ENCODE assay signal across 21 cellular contexts in the genomic region with DNA sequence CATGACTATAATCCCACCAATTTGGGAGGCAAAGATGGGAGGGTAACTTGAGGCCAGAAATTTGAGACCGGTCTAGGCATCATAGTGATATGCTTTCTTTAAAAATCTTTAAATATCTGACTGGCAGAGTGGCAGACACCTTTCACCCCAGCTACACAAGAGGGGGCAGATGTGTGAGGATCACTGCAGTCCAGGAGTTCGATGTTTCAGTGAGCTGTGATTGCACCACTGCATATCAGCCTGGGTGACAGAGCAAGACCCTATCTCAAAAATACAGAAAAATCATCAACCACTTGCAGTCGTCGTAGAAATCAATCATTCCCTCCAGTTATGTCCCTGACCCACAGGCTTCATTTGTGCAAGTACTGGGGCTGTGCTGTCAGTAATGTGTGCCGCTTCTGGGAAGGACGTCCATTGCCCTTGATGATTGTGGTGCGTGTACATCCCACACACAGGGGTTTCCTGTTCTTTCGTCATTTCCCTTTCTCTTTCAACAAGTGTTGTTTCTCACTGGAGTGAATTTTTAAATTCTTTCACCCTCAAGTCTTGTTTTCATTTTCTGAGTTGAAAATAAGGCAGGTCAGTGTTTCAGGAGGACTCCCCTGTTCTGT. TPM values are rescaled to one million over a fixed set of nuclear protein-coding genes. Genes with fewer than 3 reads are reported as not detected.
DNase-seq lines count a peak whose midpoint lies in the region; ATAC-seq, FAIRE-seq and TF ChIP-seq lines count a peak whose summit lies in the region.
"Had no signal": no experiment of that assay in that cellular context is flagged by ENCODE, and none has a peak within 500 bp of the region (broad histone marks: within the 10 kb centered on the region; RNA-seq: fewer than 3 reads in every experiment).

No MANE protein-coding gene starts in this region.

- no peak overlapping the region for H3K4me3 Mint-ChIP-seq in activated naive CD8-positive, alpha-beta T cell treated with anti-CD3 and anti-CD28 coated beads for 36 hours

- no peak overlapping the region for H3K27ac ChIP-seq in A549
- H3K27ac ChIP-seq: body of pancreas, heart right ventricle, upper lobe of left lung had no signal

- no peak for DNase-seq in A549 (ENCODE audit: low read depth in 1 of 2, low spot score in 1 of 2)
- peak; percentile 61 for DNase-seq in GM12864 (ENCODE audit: low read depth)
- DNase-seq in activated CD4-positive, alpha-beta T cell treated with anti-CD3 and anti-CD28 coated beads for 48 hours, result peak; percentile 51
- DNase-seq in activated naive CD8-positive, alpha-beta T cell treated with anti-CD3 and anti-CD28 coated beads for 36 hours, result peak; percentile 20
- no peak for DNase-seq in NCI-H2029 treated with DMSO at 0.1 percent for 48 hours (lab: John Stamatoyannopoulos, UW)
- DNase-seq in NCI-H1436 treated with DMSO at 0.1 percent for 48 hours (lab: John Stamatoyannopoulos, UW), result no peak
- DNase-seq in mucosa of descending colon, result no peak
- no peak for DNase-seq in SIG-M5 treated with dmso at 0.1 percent for 504 hours (lab: John Stamatoyannopoulos, UW; ENCODE audit: unreplicated experiment)
- DNase-seq: body of pancreas, dermis blood vessel endothelial cell, H7, heart right ventricle, IMR-90, mesenchymal stem cell, NCI-H1417, NCI-H226, retina, SIG-M5, upper lobe of left lung had no signal

- intact Hi-C loops in mucosa of descending colon (cut with DNase I, micrococcal nuclease), result no loop called here

- H3K9me3 ChIP-seq in A549, result no peaks in the 10 kb centered on the region
- H3K9me3 ChIP-seq in mucosa of descending colon, result no peaks in the 10 kb centered on the region
- H3K9me3 ChIP-seq: body of pancreas, heart right ventricle, upper lobe of left lung had no signal

- POLR2A ChIA-PET in A549 (lab: Yijun Ruan, JAX), result no interaction called here

- TF ChIP-seq EP300 in A549 (IDR thresholded peaks at IDR 0.05), result no peak

- no peak for TF ChIP-seq RAD21 in A549 (conservative IDR thresholded peaks at IDR 0.05 in 1 of 2, IDR thresholded peaks at IDR 0.05 in 1 of 2)

- H3K27ac Mint-ChIP-seq in activated naive CD8-positive, alpha-beta T cell treated with anti-CD3 and anti-CD28 coated beads for 36 hours, result peak overlapping the region; percentile 54

- H3K4me1 Mint-ChIP-seq in activated naive CD8-positive, alpha-beta T cell treated with anti-CD3 and anti-CD28 coated beads for 36 hours, result peaks cover 21% of the 10 kb centered on the region

- TF ChIP-seq POLR2A in A549 (IDR thresholded peaks at IDR 0.05; ENCODE audit: low read length), result no peak

- peak in 1 of 2 experiments; percentile 15; a peak in 1 of 6 replicates for ATAC-seq in A549
- no peak for ATAC-seq in mucosa of descending colon
- ATAC-seq: body of pancreas, esophagus mucosa, heart right ventricle had no signal

- H3K4me1 ChIP-seq in A549 (no peaks in the 10 kb centered on the region), mucosa of descending colon (ENCODE audit: low read depth) (no peaks in the 10 kb centered on the region)
- H3K4me1 ChIP-seq: body of pancreas, heart right ventricle, upper lobe of left lung had no signal

- H3K4me2 ChIP-seq in A549, result no peak overlapping the region

- H3K36me3 Mint-ChIP-seq in activated naive CD8-positive, alpha-beta T cell treated with anti-CD3 and anti-CD28 coated beads for 36 hours, result peaks cover 2% of the 10 kb centered on the region

- H3K36me3 ChIP-seq in mucosa of descending colon (ENCODE audit: low read depth), result no peaks in the 10 kb centered on the region
- H3K36me3 ChIP-seq: heart right ventricle, upper lobe of left lung had no signal

- peak; percentile 54 for FAIRE-seq in A549 (lab: Jason Lieb, UNC)
- FAIRE-seq: keratinocyte had no signal

- peaks cover 6% of the 10 kb centered on the region for H3K27me3 Mint-ChIP-seq in activated naive CD8-positive, alpha-beta T cell treated with anti-CD3 and anti-CD28 coated beads for 36 hours

- no peaks in the 10 kb centered on the region for H3K9me3 Mint-ChIP-seq in activated naive CD8-positive, alpha-beta T cell treated with anti-CD3 and anti-CD28 coated beads for 36 hours

- TF ChIP-seq CTCF in A549 (IDR thresholded peaks at IDR 0.05) (no peak), GM12864 (IDR thresholded peaks at IDR 0.05; ENCODE audit: low read depth, low read length, missing control alignments) (no peak), mucosa of descending colon (IDR thresholded peaks at IDR 0.05) (no peak)

- 55% methylated on average over 8 of the region's 8 CpGs for WGBS in A549 (ENCODE audit: missing lambda C conversion rate)

- no peak overlapping the region for H3K4me3 ChIP-seq in A549
- H3K4me3 ChIP-seq in GM12864 (ENCODE audit: low read depth, low read length), result no peak overlapping the region
- H3K4me3 ChIP-seq in mucosa of descending colon, result no peak overlapping the region
- H3K4me3 ChIP-seq: body of pancreas, heart right ventricle, upper lobe of left lung had no signal

- CTCF ChIA-PET in A549 (lab: Yijun Ruan, JAX), result no interaction called here

TF ChIP-seq in A549, 52 proteins besides CTCF, POLR2A, EP300 and RAD21:
- TF ChIP-seq GATA3 (IDR thresholded peaks at IDR 0.05; ENCODE audit: borderline replicate concordance) (no peak), JUNB (IDR thresholded peaks at IDR 0.05) (no peak), HEYL (CRISPR knock-in tag; IDR thresholded peaks at IDR 0.05) (no peak), SREBF2 (IDR thresholded peaks at IDR 0.05) (no peak), CBX8 (IDR thresholded peaks at IDR 0.05) (no peak), KDM5A (IDR thresholded peaks at IDR 0.05) (no peak), MYC (IDR thresholded peaks at IDR 0.05; ENCODE audit: borderline replicate concordance, low read length) (no peak), ZC3H11A (IDR thresholded peaks at IDR 0.05) (no peak), ZFP36 (IDR thresholded peaks at IDR 0.05; ENCODE audit: borderline replicate concordance, partially characterized antibody) (no peak)
- TF ChIP-seq, protein P1, sequence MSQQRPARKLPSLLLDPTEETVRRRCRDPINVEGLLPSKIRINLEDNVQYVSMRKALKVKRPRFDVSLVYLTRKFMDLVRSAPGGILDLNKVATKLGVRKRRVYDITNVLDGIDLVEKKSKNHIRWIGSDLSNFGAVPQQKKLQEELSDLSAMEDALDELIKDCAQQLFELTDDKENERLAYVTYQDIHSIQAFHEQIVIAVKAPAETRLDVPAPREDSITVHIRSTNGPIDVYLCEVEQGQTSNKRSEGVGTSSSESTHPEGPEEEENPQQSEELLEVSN (IDR thresholded peaks at IDR 0.05; ENCODE audit: borderline replicate concordance, low read depth), result no peak
- TF ChIP-seq, protein P2, sequence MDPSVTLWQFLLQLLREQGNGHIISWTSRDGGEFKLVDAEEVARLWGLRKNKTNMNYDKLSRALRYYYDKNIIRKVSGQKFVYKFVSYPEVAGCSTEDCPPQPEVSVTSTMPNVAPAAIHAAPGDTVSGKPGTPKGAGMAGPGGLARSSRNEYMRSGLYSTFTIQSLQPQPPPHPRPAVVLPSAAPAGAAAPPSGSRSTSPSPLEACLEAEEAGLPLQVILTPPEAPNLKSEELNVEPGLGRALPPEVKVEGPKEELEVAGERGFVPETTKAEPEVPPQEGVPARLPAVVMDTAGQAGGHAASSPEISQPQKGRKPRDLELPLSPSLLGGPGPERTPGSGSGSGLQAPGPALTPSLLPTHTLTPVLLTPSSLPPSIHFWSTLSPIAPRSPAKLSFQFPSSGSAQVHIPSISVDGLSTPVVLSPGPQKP (IDR thresholded peaks at IDR 0.05; ENCODE audit: low read depth, low read length), result no peak

RNA-seq across cellular contexts. Expression of a gene that starts 1.4 kb away (rescaled TPM):
- polyA plus RNA-seq in A549 (2011; rRNA removed) (not detected in 2 replicates), A549 (2017; fragmentation: RNase III; extraction: RNeasy Plus Mini Kit Qiagen cat#74134 plus additional on column Dnase treatment) (not detected in 3 replicates)
- not detected in 2 replicates for polyA plus RNA-seq in A549 (2012; cell fraction: cytosol; rRNA removed)
- not detected in 2 replicates for polyA plus RNA-seq in A549 (2012; cell fraction: nucleus; rRNA removed)
- polyA minus RNA-seq in A549 (2011; rRNA and poly(A)+ RNA removed), result not detected in 2 replicates
- total RNA-seq in activated naive CD8-positive, alpha-beta T cell treated with anti-CD3 and anti-CD28 coated beads for 36 hours, result under 1 TPM; 0.39 to 0.70 TPM
- total RNA-seq in mucosa of descending colon, result not detected
- total RNA-seq: body of pancreas, dermis blood vessel endothelial cell, esophagus mucosa, H7, heart right ventricle, IMR-90, upper lobe of left lung had no signal
- polyA plus RNA-seq: heart right ventricle, IMR-90, keratinocyte had no signal

RNA-seq across cellular contexts. Expression of a gene that starts 32.1 kb away (rescaled TPM):
- polyA plus RNA-seq in A549 (2011; rRNA removed) (not detected in 2 replicates), A549 (2017; fragmentation: RNase III; extraction: RNeasy Plus Mini Kit Qiagen cat#74134 plus additional on column Dnase treatment) (not detected in 3 replicates)
- polyA plus RNA-seq in A549 (2012; cell fraction: cytosol; rRNA removed), result not detected in 2 replicates
- polyA plus RNA-seq in A549 (2012; cell fraction: nucleus; rRNA removed), result not detected in 2 replicates
- not detected in 2 replicates for polyA minus RNA-seq in A549 (2011; rRNA and poly(A)+ RNA removed)
- not detected for total RNA-seq in activated naive CD8-positive, alpha-beta T cell treated with anti-CD3 and anti-CD28 coated beads for 36 hours
- total RNA-seq in mucosa of descending colon, result 1 to 10 TPM in 1 of 3 donors, not detected in 2; 1.2 TPM
- total RNA-seq: body of pancreas, dermis blood vessel endothelial cell, esophagus mucosa, H7, IMR-90, upper lobe of left lung had no signal
- polyA plus RNA-seq: heart right ventricle, IMR-90, keratinocyte had no signal

RNA-seq across cellular contexts. Expression of a gene that starts 50.0 kb away (rescaled TPM):
- polyA plus RNA-seq in A549 (2011; rRNA removed), result not detected in 2 replicates
- polyA plus RNA-seq in A549 (2012; cell fraction: cytosol; rRNA removed), result not detected in 2 replicates
- not detected in 2 replicates for polyA plus RNA-seq in A549 (2012; cell fraction: nucleus; rRNA removed)
- polyA plus RNA-seq in A549 (2017; fragmentation: RNase III; extraction: RNeasy Plus Mini Kit Qiagen cat#74134 plus additional on column Dnase treatment), result not detected in 3 replicates
- polyA minus RNA-seq in A549 (2011; rRNA and poly(A)+ RNA removed), result not detected in 2 replicates
- not detected for total RNA-seq in activated naive CD8-positive, alpha-beta T cell treated with anti-CD3 and anti-CD28 coated beads for 36 hours
- not detected for total RNA-seq in mucosa of descending colon
- total RNA-seq: body of pancreas, dermis blood vessel endothelial cell, esophagus mucosa, H7, heart right ventricle, IMR-90, upper lobe of left lung had no signal
- polyA plus RNA-seq: heart right ventricle, IMR-90, keratinocyte had no signal

Comparison
In these comparisons a context has a peak if more than half of its experiments do, and no peak if none do; other contexts are left out.
1. DNase-seq: peak in GM12864 (single experiment), activated CD4-positive, alpha-beta T cell treated with anti-CD3 and anti-CD28 coated beads for 48 hours (single experiment) and activated naive CD8-positive, alpha-beta T cell treated with anti-CD3 and anti-CD28 coated beads for 36 hours (single experiment); none in A549 (0 of 2), NCI-H2029 treated with DMSO at 0.1 percent for 48 hours (single experiment), NCI-H1436 treated with DMSO at 0.1 percent for 48 hours (single experiment), mucosa of descending colon (0 of 3) and SIG-M5 treated with dmso at 0.1 percent for 504 hours (single experiment).